2 cellular contexts compared by ENCODE assay signal in genomic region chr16:10536328-10536727, GRCh38. TPM values are rescaled to one million over a fixed set of nuclear protein-coding genes. Genes with fewer than 3 reads are reported as not detected.
"Had no signal": no experiment of that assay in that cellular context is flagged by ENCODE, and none has a peak within 500 bp of the region (broad histone marks: within the 10 kb centered on the region; RNA-seq: fewer than 3 reads in every experiment).

No MANE protein-coding gene starts in this region.

RNA-seq across cellular contexts. Expression of gene EMP2, which starts 44.1 kb away (rescaled TPM):
- total RNA-seq: naive thymus-derived CD4-positive, alpha-beta T cell; natural killer cell treated with Interleukin-12 subunit alpha and Interleukin-12 subunit beta and Interleukin-15 and Interleukin-18, amount 100 ng/mL, for 72 hours had no signal
- polyA plus RNA-seq: naive thymus-derived CD4-positive, alpha-beta T cell had no signal
